ENCODE assay signal across 22 cellular contexts in the genomic region with DNA sequence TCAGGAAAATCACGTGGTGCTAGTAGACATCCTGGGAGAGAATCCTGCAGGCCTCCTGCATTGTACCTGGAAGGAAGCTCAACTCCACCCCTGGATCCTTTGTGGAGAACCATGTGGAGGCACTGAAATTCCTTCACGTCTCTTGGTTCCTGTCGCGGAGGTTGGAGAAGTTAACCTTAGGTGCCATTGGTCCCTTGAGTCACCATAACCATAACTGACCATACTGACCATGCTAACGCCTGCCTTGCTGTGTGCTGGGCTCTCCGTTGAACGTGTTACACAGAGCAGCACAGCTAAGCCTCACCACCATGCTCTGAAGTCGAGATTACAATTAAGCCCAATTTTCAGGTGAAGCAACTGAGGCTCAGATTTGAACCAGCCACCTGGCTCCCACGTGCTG.
"Had no signal": no experiment of that assay in that cellular context is flagged by ENCODE, and none has a peak within 500 bp of the region (broad histone marks: within the 10 kb centered on the region; RNA-seq: fewer than 3 reads in every experiment).

No MANE protein-coding gene starts in this region.

- ATAC-seq: gastrocnemius medialis; heart right ventricle; psoas muscle; right lobe of liver; stimulated activated memory B cell treated with anti-CD40 and anti-IgM and Interleukin-4, amounts not matched to agents 10 μg/mL and 1 μg/mL and 100 μg/mL, for 72 hours had no signal

- H3K27ac ChIP-seq: coronary artery, epithelial cell of prostate, esophagus muscularis mucosa, gastrocnemius medialis, heart right ventricle, left ventricle myocardium inferior, psoas muscle, right lobe of liver, testis, transverse colon had no signal

- H3K36me3 ChIP-seq: gastrocnemius medialis, heart right ventricle, left ventricle myocardium inferior, right lobe of liver, transverse colon had no signal

- H3K9me3 ChIP-seq: esophagus muscularis mucosa, gastrocnemius medialis, heart right ventricle, left ventricle myocardium inferior, psoas muscle, right lobe of liver, testis, transverse colon had no signal

- H3K4me1 ChIP-seq: psoas muscle, testis had no signal

- H3K36me3 Mint-ChIP-seq: naive B cell; stimulated activated memory B cell treated with anti-CD40 and anti-IgM and Interleukin-4, amounts not matched to agents 10 μg/mL and 1 μg/mL and 100 μg/mL, for 72 hours had no signal

- H3K4me3 ChIP-seq: coronary artery, esophagus muscularis mucosa, gastrocnemius medialis, heart right ventricle, left ventricle myocardium inferior, lung, psoas muscle, right lobe of liver, testis, transverse colon had no signal

- DNase-seq: effector CD8-positive, alpha-beta T cell; gastrocnemius medialis; heart right ventricle; hypothalamus; left ventricle myocardium inferior; mesenchymal stem cell; naive B cell; psoas muscle; retina; right lobe of liver; stimulated activated CD4-positive, alpha-beta T cell treated with anti-CD3 and anti-CD28 coated beads, Interleukin-15, amount 100 ng/mL, for 24 hours; stimulated activated CD4-positive, alpha-beta T cell treated with anti-CD3 and anti-CD28 coated beads, Interleukin-1b, Interleukin-23, amount 100 ng/mL, for 48 hours; stimulated activated CD4-positive, alpha-beta T cell treated with anti-CD3 and anti-CD28 coated beads, Interleukin-4, amount 100 ng/mL, for 24 hours; testis; transverse colon had no signal

- H3K9me3 Mint-ChIP-seq: naive B cell; nephron; stimulated activated memory B cell treated with anti-CD40 and anti-IgM and Interleukin-4, amounts not matched to agents 10 μg/mL and 1 μg/mL and 100 μg/mL, for 72 hours; stimulated activated naive CD8-positive, alpha-beta T cell treated with anti-CD3 and anti-CD28 coated beads, Interleukin-15, Interleukin-2, amounts not matched to agents 100 ng/mL and 50 ng/mL, for 24 hours had no signal

- H3K27me3 ChIP-seq: esophagus muscularis mucosa, right lobe of liver, testis, transverse colon had no signal

- H3K4me3 Mint-ChIP-seq: nephron; stimulated activated memory B cell treated with anti-CD40 and anti-IgM and Interleukin-4, amounts not matched to agents 10 μg/mL and 1 μg/mL and 100 μg/mL, for 72 hours; stimulated activated naive CD8-positive, alpha-beta T cell treated with anti-CD3 and anti-CD28 coated beads, Interleukin-15, Interleukin-2, amounts not matched to agents 100 ng/mL and 50 ng/mL, for 24 hours had no signal

- H3K27ac Mint-ChIP-seq: naive B cell; nephron; stimulated activated memory B cell treated with anti-CD40 and anti-IgM and Interleukin-4, amounts not matched to agents 10 μg/mL and 1 μg/mL and 100 μg/mL, for 72 hours; stimulated activated naive CD8-positive, alpha-beta T cell treated with anti-CD3 and anti-CD28 coated beads, Interleukin-15, Interleukin-2, amounts not matched to agents 100 ng/mL and 50 ng/mL, for 24 hours had no signal

- H3K4me1 Mint-ChIP-seq: naive B cell; stimulated activated memory B cell treated with anti-CD40 and anti-IgM and Interleukin-4, amounts not matched to agents 10 μg/mL and 1 μg/mL and 100 μg/mL, for 72 hours had no signal
